In the genomic region with DNA sequence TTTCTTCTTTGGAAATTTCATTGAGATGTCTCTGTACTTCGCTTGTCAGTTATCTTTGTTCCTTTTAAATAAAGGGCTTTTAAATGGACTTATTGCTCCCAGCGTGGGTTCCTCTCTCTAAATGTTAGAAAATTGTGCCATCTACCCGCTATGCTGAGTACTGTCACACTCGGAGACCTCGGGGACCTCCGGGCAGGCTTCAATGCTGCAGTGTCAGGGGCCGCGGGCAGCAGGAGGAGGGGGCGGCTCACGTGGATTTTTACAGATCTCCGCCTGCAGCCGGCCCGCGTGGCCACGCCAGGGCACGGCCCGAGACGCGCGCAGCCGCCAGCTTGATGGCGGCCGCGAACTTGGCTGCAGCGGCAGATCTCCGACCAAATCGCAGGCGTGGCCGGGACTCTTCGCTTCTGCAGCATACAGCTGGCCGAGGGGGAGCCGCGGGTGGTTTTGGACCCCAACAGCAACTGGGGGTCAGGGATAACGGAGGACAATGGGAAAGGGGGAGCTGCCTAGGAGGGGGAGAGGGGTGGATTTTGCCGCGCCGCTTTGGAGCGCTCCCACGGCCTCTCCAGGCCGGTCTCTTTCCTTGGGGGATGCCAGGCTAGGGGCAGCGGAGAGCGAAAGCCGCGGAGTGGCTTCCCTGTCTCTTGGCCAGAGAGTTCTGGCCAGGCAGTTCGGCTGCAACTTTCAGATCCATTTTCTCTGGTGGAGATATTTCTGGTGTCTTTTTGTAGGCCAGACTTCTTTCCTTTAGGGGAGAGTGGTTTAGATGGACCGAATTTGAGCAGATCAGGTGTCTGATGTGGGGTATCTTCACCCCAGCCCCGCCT, we compare ENCODE assay signal across 8 cellular contexts. TPM values are rescaled to one million over a fixed set of nuclear protein-coding genes. Genes with fewer than 3 reads are reported as not detected.
DNase-seq lines count a peak whose midpoint lies in the region; ATAC-seq and TF ChIP-seq lines count a peak whose summit lies in the region.

No MANE protein-coding gene starts in this region.

- H3K27me3 ChIP-seq in Caco-2 (replicated peaks; ENCODE audit: control insufficient read depth, insufficient read depth, low read length), result no peaks in the 10 kb centered on the region
- peaks cover 4 to 100% (median 77%) of the 10 kb centered on the region in 7 donors for H3K27me3 ChIP-seq in heart right ventricle
- no peaks in the 10 kb centered on the region for H3K27me3 ChIP-seq in prostate gland (replicated peaks; ENCODE audit: insufficient read depth)

- TF ChIP-seq POLR2A in prostate gland (IDR thresholded peaks at IDR 0.05), result no peak

- peak; percentile 61 for ATAC-seq in GM21576 (IDR thresholded peaks at IDR 0.05; ENCODE audit: unreplicated experiment)
- peak; percentile 23 for ATAC-seq in WTC11
- ATAC-seq in heart right ventricle, result peak; percentile 58 to 85 (median 70)

- peak in 1 of 2 experiments; percentile 36 for TF ChIP-seq CTCF in Caco-2 (IDR thresholded peaks at IDR 0.05; ENCODE audit: insufficient read depth in 1 of 2, low read depth in 1 of 2, low read length in 1 of 2, severe bottlenecking in 1 of 2, unreplicated experiment in 1 of 2)
- no peak for TF ChIP-seq CTCF in WTC11 (IDR thresholded peaks at IDR 0.05)
- TF ChIP-seq CTCF in heart right ventricle (IDR thresholded peaks at IDR 0.05), result peak; percentile 40 to 83 (median 65)
- TF ChIP-seq CTCF in prostate gland (IDR thresholded peaks at IDR 0.05), result peak; percentile 36 to 70 (median 55)

- no peaks in the 10 kb centered on the region for H3K27me3 Mint-ChIP-seq in Caco-2 (ENCODE audit: insufficient read depth, unreplicated experiment)
- no peaks in the 10 kb centered on the region; the same call in none of the 2 replicates for H3K27me3 Mint-ChIP-seq in WTC11 (ENCODE audit: low read depth)

- WGBS in heart right ventricle, 2 donors, result 1 to 3% methylated on average over 47 of the region's 47 CpGs
- WGBS in prostate gland, result 20% methylated on average over 44 of the region's 47 CpGs

- no peaks in the 10 kb centered on the region; the same call in 1 of the 2 replicates for H3K4me1 ChIP-seq in Caco-2
- peaks cover 0 to 82% (median 36%) of the 10 kb centered on the region in 9 donors for H3K4me1 ChIP-seq in heart right ventricle
- no peaks in the 10 kb centered on the region for H3K4me1 ChIP-seq in prostate gland (replicated peaks)

- no peak overlapping the region for H3K4me3 Mint-ChIP-seq in Caco-2 (ENCODE audit: unreplicated experiment)
- H3K4me3 Mint-ChIP-seq in WTC11, result peak overlapping the region; percentile 81

- no peaks in the 10 kb centered on the region for H3K9me3 ChIP-seq in Caco-2
- no peaks in the 10 kb centered on the region for H3K9me3 ChIP-seq in heart right ventricle
- H3K9me3 ChIP-seq in prostate gland, result no peaks in the 10 kb centered on the region

- POLR2A ChIA-PET in Caco-2 (lab: Charles Lee) (no interaction called here), WTC11 (lab: Charles Lee) (no interaction called here)

- no peak overlapping the region for H3K4me3 ChIP-seq in Caco-2 (ENCODE audit: low read depth, low read length)
- peak overlapping the region; percentile 2 to 81 (median 56) for H3K4me3 ChIP-seq in heart right ventricle
- peak overlapping the region; percentile 24 to 30 for H3K4me3 ChIP-seq in prostate gland

- H3K9me3 Mint-ChIP-seq in Caco-2 (ENCODE audit: unreplicated experiment) (no peaks in the 10 kb centered on the region), WTC11 (no peaks in the 10 kb centered on the region)

- H3K36me3 ChIP-seq in Caco-2 (ENCODE audit: control insufficient read depth, insufficient read depth, low read length) (no peaks in the 10 kb centered on the region), heart right ventricle (peaks cover 0 to 8% (median 0%) of the 10 kb centered on the region in 9 donors), prostate gland (no peaks in the 10 kb centered on the region)

- H3K27ac ChIP-seq in heart right ventricle (peak overlapping the region; percentile 59 to 94 (median 90)), prostate gland (peak overlapping the region; percentile 91 to 95)

- H3K27ac Mint-ChIP-seq in Caco-2 (ENCODE audit: unreplicated experiment) (peak overlapping the region; percentile 75), WTC11 (no peak overlapping the region)

- no peak for DNase-seq in Caco-2
- peak; percentile 43 for DNase-seq in NAMALWA (ENCODE audit: low spot score)
- DNase-seq in WTC11 (ENCODE audit: low spot score), result peak; percentile 49
- peak; percentile 69 to 82 for DNase-seq in heart right ventricle
- peak; percentile 50 for DNase-seq in prostate gland (ENCODE audit: low spot score)
- DNase-seq in GDM1 (lab: John Stamatoyannopoulos, UW), result no peak
- DNase-seq in activated CD8-positive, alpha-beta memory T cell treated with anti-CD3 and anti-CD28 coated beads, Interleukin-2, amount 50 U/mL, for 4 hours, result no peak

- intact Hi-C loops in Caco-2 (cut with micrococcal nuclease; ENCODE audit: unreplicated experiment) (no loop called here), heart right ventricle (cut with DNase I) (loop anchor here (1.0 to 10.0 kb wide), 9 partner anchors 18 to 1681 kb away; no protein-coding TSS in a partner anchor), prostate gland (cut with DNase I) (no loop called here)

- no TSS peak for BruUV-seq in Caco-2 (replicated peaks; lab: Mats Ljungman, UMichigan)

- H3K4me1 Mint-ChIP-seq in Caco-2 (ENCODE audit: low read depth, unreplicated experiment) (peaks cover 26% of the 10 kb centered on the region), WTC11 (peaks cover 82% of the 10 kb centered on the region)

- CTCF ChIA-PET in Caco-2 (lab: Charles Lee), result no interaction called here
- CTCF ChIA-PET in WTC11 (lab: Charles Lee), result interaction anchor here (0.8 to 2.5 kb wide), 4 partner anchors 11 to 584 kb away, joined by 3 to 14 read pairs (median 4); no protein-coding TSS in a partner anchor

- H3K36me3 Mint-ChIP-seq in Caco-2 (ENCODE audit: insufficient read depth, unreplicated experiment), result peaks cover 100% of the 10 kb centered on the region
- no peaks in the 10 kb centered on the region for H3K36me3 Mint-ChIP-seq in WTC11

TF ChIP-seq in WTC11, 78 proteins besides CTCF, POLR2A, EP300 and RAD21 (continues in another document):
- no peak for TF ChIP-seq TEAD4 (CRISPR knock-in tag; IDR thresholded peaks at IDR 0.05)
- TF ChIP-seq, protein P1, sequence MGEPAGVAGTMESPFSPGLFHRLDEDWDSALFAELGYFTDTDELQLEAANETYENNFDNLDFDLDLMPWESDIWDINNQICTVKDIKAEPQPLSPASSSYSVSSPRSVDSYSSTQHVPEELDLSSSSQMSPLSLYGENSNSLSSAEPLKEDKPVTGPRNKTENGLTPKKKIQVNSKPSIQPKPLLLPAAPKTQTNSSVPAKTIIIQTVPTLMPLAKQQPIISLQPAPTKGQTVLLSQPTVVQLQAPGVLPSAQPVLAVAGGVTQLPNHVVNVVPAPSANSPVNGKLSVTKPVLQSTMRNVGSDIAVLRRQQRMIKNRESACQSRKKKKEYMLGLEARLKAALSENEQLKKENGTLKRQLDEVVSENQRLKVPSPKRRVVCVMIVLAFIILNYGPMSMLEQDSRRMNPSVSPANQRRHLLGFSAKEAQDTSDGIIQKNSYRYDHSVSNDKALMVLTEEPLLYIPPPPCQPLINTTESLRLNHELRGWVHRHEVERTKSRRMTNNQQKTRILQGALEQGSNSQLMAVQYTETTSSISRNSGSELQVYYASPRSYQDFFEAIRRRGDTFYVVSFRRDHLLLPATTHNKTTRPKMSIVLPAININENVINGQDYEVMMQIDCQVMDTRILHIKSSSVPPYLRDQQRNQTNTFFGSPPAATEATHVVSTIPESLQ (CRISPR knock-in tag; IDR thresholded peaks at IDR 0.05), result no peak
- TF ChIP-seq CDX4 (CRISPR knock-in tag; IDR thresholded peaks at IDR 0.05; ENCODE audit: borderline replicate concordance), result no peak
- no peak for TF ChIP-seq TEAD1 (CRISPR knock-in tag; IDR thresholded peaks at IDR 0.05)
- TF ChIP-seq, protein P2, sequence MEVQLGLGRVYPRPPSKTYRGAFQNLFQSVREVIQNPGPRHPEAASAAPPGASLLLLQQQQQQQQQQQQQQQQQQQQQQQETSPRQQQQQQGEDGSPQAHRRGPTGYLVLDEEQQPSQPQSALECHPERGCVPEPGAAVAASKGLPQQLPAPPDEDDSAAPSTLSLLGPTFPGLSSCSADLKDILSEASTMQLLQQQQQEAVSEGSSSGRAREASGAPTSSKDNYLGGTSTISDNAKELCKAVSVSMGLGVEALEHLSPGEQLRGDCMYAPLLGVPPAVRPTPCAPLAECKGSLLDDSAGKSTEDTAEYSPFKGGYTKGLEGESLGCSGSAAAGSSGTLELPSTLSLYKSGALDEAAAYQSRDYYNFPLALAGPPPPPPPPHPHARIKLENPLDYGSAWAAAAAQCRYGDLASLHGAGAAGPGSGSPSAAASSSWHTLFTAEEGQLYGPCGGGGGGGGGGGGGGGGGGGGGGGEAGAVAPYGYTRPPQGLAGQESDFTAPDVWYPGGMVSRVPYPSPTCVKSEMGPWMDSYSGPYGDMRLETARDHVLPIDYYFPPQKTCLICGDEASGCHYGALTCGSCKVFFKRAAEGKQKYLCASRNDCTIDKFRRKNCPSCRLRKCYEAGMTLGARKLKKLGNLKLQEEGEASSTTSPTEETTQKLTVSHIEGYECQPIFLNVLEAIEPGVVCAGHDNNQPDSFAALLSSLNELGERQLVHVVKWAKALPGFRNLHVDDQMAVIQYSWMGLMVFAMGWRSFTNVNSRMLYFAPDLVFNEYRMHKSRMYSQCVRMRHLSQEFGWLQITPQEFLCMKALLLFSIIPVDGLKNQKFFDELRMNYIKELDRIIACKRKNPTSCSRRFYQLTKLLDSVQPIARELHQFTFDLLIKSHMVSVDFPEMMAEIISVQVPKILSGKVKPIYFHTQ (CRISPR knock-in tag; IDR thresholded peaks at IDR 0.05), result no peak
- no peak for TF ChIP-seq ZNF396 (CRISPR knock-in tag; IDR thresholded peaks at IDR 0.05; ENCODE audit: borderline replicate concordance)
- no peak for TF ChIP-seq GRHL2 (CRISPR knock-in tag; IDR thresholded peaks at IDR 0.05; ENCODE audit: insufficient replicate concordance, severe bottlenecking)
- TF ChIP-seq KAT7 (CRISPR knock-in tag; IDR thresholded peaks at IDR 0.05; ENCODE audit: borderline replicate concordance), result no peak
- no peak for TF ChIP-seq MXD4 (CRISPR knock-in tag; IDR thresholded peaks at IDR 0.05; ENCODE audit: borderline replicate concordance)

RNA-seq across cellular contexts. Expression of gene NR2F2, which starts 15.3 kb away (rescaled TPM):
- total RNA-seq in Caco-2 (2022) (134 and 140 TPM in 2 replicates), WTC11 (2021) (0.27 to 0.57 TPM (median 0.55 TPM) in 3 replicates), heart right ventricle (10 to 100 TPM in 8 of 10 donors, 1 to 10 TPM in 2; 8.2 to 31.7 (median 14.3) TPM), prostate gland (10 to 100 TPM; 48.7 to 58.1 TPM)
- polyA plus RNA-seq in heart right ventricle, result 10 to 100 TPM; 21.1 to 22.9 TPM

Comparison
In these comparisons a context has a peak if more than half of its experiments do, and no peak if none do; other contexts are left out.
1. DNase-seq: peak in NAMALWA (single experiment), WTC11 (single experiment), heart right ventricle (2 of 2) and prostate gland (single experiment); none in Caco-2 (0 of 2), GDM1 (single experiment) and activated CD8-positive, alpha-beta memory T cell treated with anti-CD3 and anti-CD28 coated beads, Interleukin-2, amount 50 U/mL, for 4 hours (single experiment).
2. intact Hi-C loops: an anchor here in heart right ventricle (1.0 to 10.0 kb wide); none called in Caco-2 and prostate gland.
3. Peak in every context shown above with its lines, with median percentiles within 50 percentile points of each other: ATAC-seq.